ENCODE assay signal across 25 cellular contexts in genomic region chr15:60655252-60655651, GRCh38.
"Had no signal": no experiment of that assay in that cellular context is flagged by ENCODE, and none has a peak within 500 bp of the region (broad histone marks: within the 10 kb centered on the region; RNA-seq: fewer than 3 reads in every experiment).

No MANE protein-coding gene starts in this region.

- H3K4me3 Mint-ChIP-seq: immature natural killer cell; naive thymus-derived CD4-positive, alpha-beta T cell had no signal

- H3K4me1 ChIP-seq: colonic mucosa had no signal

- H3K27ac ChIP-seq: colonic mucosa, dorsolateral prefrontal cortex, epithelial cell of prostate, esophagus squamous epithelium, gastrocnemius medialis, hepatocyte, left lung, lower lobe of right lung had no signal

- H3K79me2 ChIP-seq: hepatocyte had no signal

- H3K27me3 ChIP-seq: colonic mucosa, dorsolateral prefrontal cortex, esophagus squamous epithelium, gastrocnemius medialis, hepatocyte, left lung had no signal

- H3K9me3 ChIP-seq: colonic mucosa, esophagus squamous epithelium, gastrocnemius medialis, left lung, lower lobe of right lung had no signal

- H3K4me3 ChIP-seq: colonic mucosa, dorsolateral prefrontal cortex, esophagus squamous epithelium, gastrocnemius medialis, hepatocyte, left lung, lower lobe of right lung had no signal

- H3K36me3 ChIP-seq: colonic mucosa, esophagus squamous epithelium, gastrocnemius medialis, left lung, lower lobe of right lung had no signal

- H2AFZ ChIP-seq: hepatocyte had no signal

- H3K36me3 Mint-ChIP-seq: immature natural killer cell had no signal

- H3K27ac Mint-ChIP-seq: immature natural killer cell had no signal

- H3K9me3 Mint-ChIP-seq: immature natural killer cell had no signal

- H3K4me2 ChIP-seq: hepatocyte had no signal

- DNase-seq: colonic mucosa; cortex of kidney; dorsolateral prefrontal cortex; effector CD4-positive, alpha-beta T cell; effector memory CD4-positive, alpha-beta T cell; erythroblast; esophagus squamous epithelium; foreskin fibroblast; foreskin melanocyte; gastrocnemius medialis; glutamatergic neuron; head of caudate nucleus; hypothalamus; immature natural killer cell; left cardiac atrium; left lung; left ventricle myocardium superior; lower lobe of right lung; mesenchymal stem cell; midbrain; naive thymus-derived CD4-positive, alpha-beta T cell had no signal

- FAIRE-seq: endometrium, keratinocyte had no signal
